Comparison of ENCODE assay signal across 20 cellular contexts in genomic region chr2:26336719-26337118, GRCh38. TPM values are rescaled to one million over a fixed set of nuclear protein-coding genes. Genes with fewer than 3 reads are reported as not detected.
DNase-seq lines count a peak whose midpoint lies in the region; ATAC-seq, FAIRE-seq and TF ChIP-seq lines count a peak whose summit lies in the region.
"Had no signal": no experiment of that assay in that cellular context is flagged by ENCODE, and none has a peak within 500 bp of the region (broad histone marks: within the 10 kb centered on the region; RNA-seq: fewer than 3 reads in every experiment).

No MANE protein-coding gene starts in this region.

- H3K4me1 Mint-ChIP-seq in activated CD4-positive, alpha-beta T cell treated with anti-CD3 and anti-CD28 coated beads for 36 hours: peaks cover 14% of the 10 kb centered on the region

- H3K79me2 ChIP-seq in K562 (ENCODE audit: control insufficient read depth, insufficient read depth, low read length): no peaks in the 10 kb centered on the region

- H3K4me3 Mint-ChIP-seq in activated CD4-positive, alpha-beta T cell treated with anti-CD3 and anti-CD28 coated beads for 36 hours: no peak overlapping the region
- H3K4me3 Mint-ChIP-seq: CD4-positive, alpha-beta T cell; HFFc6 had no signal

- TF ChIP-seq EP300 in K562 (IDR thresholded peaks at IDR 0.05; ENCODE audit: low read length): no peak

- peak; percentile 83 for ATAC-seq in activated CD4-positive, alpha-beta T cell treated with anti-CD3 and anti-CD28 coated beads for 36 hours
- peak; percentile 37 to 70 for ATAC-seq in activated naive CD4-positive, alpha-beta T cell treated with anti-CD3 and anti-CD28 coated beads, Interleukin-2, amount 50 U/mL, for 72 hours
- ATAC-seq in K562 (no peak), HG02981 (IDR thresholded peaks at IDR 0.05; ENCODE audit: unreplicated experiment) (no peak)
- ATAC-seq: A549 had no signal

- TF ChIP-seq POLR2A in K562 (conservative IDR thresholded peaks at IDR 0.05): peak; percentile 37; the same call in 1 of the 2 replicates

- no peak overlapping the region for H3K4me2 ChIP-seq in K562 (ENCODE audit: insufficient read depth, low read length)
- H3K4me2 ChIP-seq: A549 had no signal

- in situ Hi-C loops in K562 (cut with MboI): no loop called here

- no peaks in the 10 kb centered on the region for H4K20me1 ChIP-seq in K562 (replicated peaks; ENCODE audit: control insufficient read depth, insufficient read depth, low read length)

- H3K27ac Mint-ChIP-seq in activated CD4-positive, alpha-beta T cell treated with anti-CD3 and anti-CD28 coated beads for 36 hours: no peak overlapping the region
- no peak overlapping the region for H3K27ac Mint-ChIP-seq in activated naive CD4-positive, alpha-beta T cell treated with anti-CD3 and anti-CD28 coated beads, Interleukin-2, amount 50 U/mL, for 72 hours
- H3K27ac Mint-ChIP-seq: CD4-positive, alpha-beta T cell; HFFc6 had no signal

- intact Hi-C loops in activated CD4-positive, alpha-beta T cell treated with anti-CD3 and anti-CD28 coated beads for 36 hours (cut with DNase I, micrococcal nuclease): no loop called here
- intact Hi-C loops in K562 (cut with micrococcal nuclease): no loop called here

- peak overlapping the region; percentile 54 for H2AFZ ChIP-seq in K562 (ENCODE audit: low read depth, low read length)

- no peak for TF ChIP-seq RAD21 in K562 (CRISPR knock-in tag; conservative IDR thresholded peaks at IDR 0.05 in 1 of 2, IDR thresholded peaks at IDR 0.05 in 1 of 2)

- H3K27ac ChIP-seq in K562 (ENCODE audit: extremely low read depth, low read depth, low read length): no peak overlapping the region
- H3K27ac ChIP-seq: 22Rv1, A549, C4-2B had no signal

- no peaks in the 10 kb centered on the region for H3K9me3 Mint-ChIP-seq in activated CD4-positive, alpha-beta T cell treated with anti-CD3 and anti-CD28 coated beads for 36 hours (ENCODE audit: low read depth)
- H3K9me3 Mint-ChIP-seq in activated naive CD4-positive, alpha-beta T cell treated with anti-CD3 and anti-CD28 coated beads, Interleukin-2, amount 50 U/mL, for 72 hours: no peaks in the 10 kb centered on the region
- H3K9me3 Mint-ChIP-seq: CD4-positive, alpha-beta T cell; HFFc6 had no signal

- no peaks in the 10 kb centered on the region for H3K9me1 ChIP-seq in K562 (ENCODE audit: control insufficient read depth, insufficient read depth, low read length)

- CTCF ChIA-PET in activated CD4-positive, alpha-beta T cell treated with anti-CD3 and anti-CD28 coated beads for 36 hours (lab: Charles Lee): interaction anchor here (0.7 kb wide), 1 partner anchor 91 kb away, joined by 3 read pairs; no protein-coding TSS in a partner anchor
- CTCF ChIA-PET in HEK293T (lab: Yijun Ruan, JAX): no interaction called here
- CTCF ChIA-PET in K562 (lab: Yijun Ruan, JAX; ENCODE audit: low intra/inter-chr PET ratio): no interaction called here

- no peak for TF ChIP-seq CTCF in K562 (IDR thresholded peaks at IDR 0.05 in 2 of 3, conservative IDR thresholded peaks at IDR 0.05 in 1 of 3; ENCODE audit: insufficient read depth in 2 of 3, low read depth in 1 of 3, low read length in 3 of 3)

- POLR2A ChIA-PET in activated CD4-positive, alpha-beta T cell treated with anti-CD3 and anti-CD28 coated beads for 36 hours (lab: Charles Lee): no interaction called here
- POLR2A ChIA-PET in HEK293T (lab: Yijun Ruan, JAX): interaction anchor here (4.7 kb wide), 1 partner anchor 8 kb away, joined by 18 read pairs; the partner anchor contains the start of gene SELENOI
- POLR2A ChIA-PET in K562 (lab: Yijun Ruan, JAX): interaction anchor here (2.7 kb wide), 1 partner anchor 8 kb away, joined by 11 read pairs; the partner anchor contains the start of gene SELENOI

- H3K4me3 ChIP-seq in K562: no peak overlapping the region
- H3K4me3 ChIP-seq: A549, HAP-1 had no signal

- H3K9me3 ChIP-seq in K562 (replicated peaks; ENCODE audit: control insufficient read depth, insufficient read depth, low read depth, low read length): no peaks in the 10 kb centered on the region
- H3K9me3 ChIP-seq: A549, Caco-2, HAP-1 had no signal

- no peak for FAIRE-seq in K562 (lab: Jason Lieb, UNC)
- FAIRE-seq: A549, D721Med, G401.6, GM12891 had no signal

- peaks cover 2 to 18% of the 10 kb centered on the region in 2 experiments; a peak in 4 of 5 replicates for H3K4me1 ChIP-seq in K562 (replicated peaks in 1 of 2; ENCODE audit: control insufficient read depth in 2 of 2, insufficient read depth in 2 of 2, low read length in 2 of 2)

- no peak overlapping the region for H3K9ac ChIP-seq in K562 (ENCODE audit: insufficient read depth in 1 of 2, low read depth in 2 of 2, low read length in 2 of 2)

- no peaks in the 10 kb centered on the region for H3K27me3 ChIP-seq in K562 (ENCODE audit: control insufficient read depth in 2 of 2, insufficient read depth in 2 of 2, low read length in 2 of 2)

- BruUV-seq in K562 (replicated peaks; lab: Mats Ljungman, UMichigan): no TSS peak

- peaks cover 2% of the 10 kb centered on the region for H3K36me3 Mint-ChIP-seq in activated CD4-positive, alpha-beta T cell treated with anti-CD3 and anti-CD28 coated beads for 36 hours (ENCODE audit: low read depth)
- no peaks in the 10 kb centered on the region for H3K36me3 Mint-ChIP-seq in activated naive CD4-positive, alpha-beta T cell treated with anti-CD3 and anti-CD28 coated beads, Interleukin-2, amount 50 U/mL, for 72 hours

- no peaks in the 10 kb centered on the region for H3K36me3 ChIP-seq in K562 (ENCODE audit: control insufficient read depth, insufficient read depth, low read length)
- H3K36me3 ChIP-seq: HAP-1 had no signal

- H3K27me3 Mint-ChIP-seq in activated CD4-positive, alpha-beta T cell treated with anti-CD3 and anti-CD28 coated beads for 36 hours: no peaks in the 10 kb centered on the region
- H3K27me3 Mint-ChIP-seq: CD4-positive, alpha-beta T cell had no signal

- 30% methylated on average over 2 of the region's 2 CpGs for WGBS in K562 (ENCODE audit: insufficient coverage, low coverage, missing lambda C conversion rate)

- DNase-seq in activated CD4-positive, alpha-beta T cell treated with anti-CD3 and anti-CD28 coated beads for 36 hours: no peak
- DNase-seq in activated CD4-positive, alpha-beta T cell treated with anti-CD3 and anti-CD28 coated beads, Interleukin-2, amount 50 U/mL, for 48 hours: no peak
- DNase-seq in activated naive CD4-positive, alpha-beta T cell treated with anti-CD3 and anti-CD28 coated beads, Interleukin-2, amount 50 U/mL, for 72 hours (ENCODE audit: low spot score in 2 of 2): no peak
- no peak for DNase-seq in activated naive CD4-positive, alpha-beta T cell treated with anti-CD3 and anti-CD28 coated beads, Interleukin-2, amount 50 U/mL, for 16 hours
- DNase-seq in HEK293T (ENCODE audit: extremely low spot score) (no peak), K562 (ENCODE audit: extremely low read depth in 1 of 4, low spot score in 3 of 4) (no peak), NCI-H1105 treated with DMSO at 0.1 percent for 48 hours (lab: John Stamatoyannopoulos, UW) (no peak)
- DNase-seq: AML-193; Caco-2; CD4-positive, alpha-beta T cell; HFFc6 had no signal

RNA-seq across cellular contexts. Expression of gene SELENOI, which starts 9.2 kb away (rescaled TPM):
- 10 to 100 TPM; 26.5 to 42.3 TPM for total RNA-seq in activated CD4-positive, alpha-beta T cell treated with anti-CD3 and anti-CD28 coated beads for 36 hours
- 10 to 100 TPM; 24.4 to 45.0 TPM for total RNA-seq in activated naive CD4-positive, alpha-beta T cell treated with anti-CD3 and anti-CD28 coated beads, Interleukin-2, amount 50 U/mL, for 72 hours
- total RNA-seq in K562 (2011; cell fraction: chromatin; rRNA removed; ENCODE audit: low replicate concordance): 152 and 196 TPM in 2 replicates
- total RNA-seq in K562 (2011; cell fraction: nucleolus; rRNA removed): 115 and 130 TPM in 2 replicates
- total RNA-seq in K562 (2011; cell fraction: nucleoplasm; rRNA removed): 153 and 187 TPM in 2 replicates
- 19.9 and 21.1 TPM in 2 replicates for total RNA-seq in K562 (2014; rRNA removed)
- 39.6 and 44.7 TPM in 2 replicates for total RNA-seq in K562 (2014; rRNA removed; fragmentation: Illumina TruSeq; extraction: Trizol)
- 24.2 and 26.3 TPM in 2 replicates for total RNA-seq in K562 (2015; rRNA removed; fragmentation: Illumina TruSeq; extraction: Trizol)
- total RNA-seq in K562 (2021): 45.9 and 46.9 TPM in 2 replicates
- 21.3 and 31.8 TPM in 2 replicates for polyA plus RNA-seq in K562 (2011; rRNA removed)
- polyA plus RNA-seq in K562 (2011; cell fraction: cytosol; rRNA removed): 17.0 and 17.3 TPM in 2 replicates
- polyA plus RNA-seq in K562 (2011; cell fraction: nucleus; rRNA removed): 23.0 and 23.7 TPM in 2 replicates
- 8.4 and 19.4 TPM in 2 replicates for polyA plus RNA-seq in K562 (2012)
- polyA plus RNA-seq in K562 (2014; fragmentation: Illumina TruSeq; extraction: Trizol): 21.4 and 24.4 TPM in 2 replicates
- 10 to 100 TPM in 1 of 2 experiments, 1 to 10 TPM in 1; 9.6 to 10.6 TPM for polyA plus RNA-seq in K562 (2014; fragmentation: Nextera tagmentation; extraction: Ambion mirVana)
- polyA plus RNA-seq in K562 (2014; rRNA removed): 15.2 and 19.4 TPM in 2 replicates
- 122 and 160 TPM in 2 replicates for polyA minus RNA-seq in K562 (2011; rRNA and poly(A)+ RNA removed)
- 19.4 and 27.8 TPM in 2 replicates for polyA minus RNA-seq in K562 (2011; cell fraction: cytosol; rRNA and poly(A)+ RNA removed)
- 58.4 and 70.4 TPM in 2 replicates for polyA minus RNA-seq in K562 (2011; cell fraction: nucleus; rRNA and poly(A)+ RNA removed)

RNA-seq across cellular contexts. Expression of gene ADGRF3, which starts 9.9 kb away (rescaled TPM):
- total RNA-seq in activated CD4-positive, alpha-beta T cell treated with anti-CD3 and anti-CD28 coated beads for 36 hours: 1 to 10 TPM; 3.1 to 4.1 TPM
- total RNA-seq in activated naive CD4-positive, alpha-beta T cell treated with anti-CD3 and anti-CD28 coated beads, Interleukin-2, amount 50 U/mL, for 72 hours: 1 to 10 TPM in 1 of 2 donors, under 1 TPM in 1; 0.57 to 7.5 TPM
- total RNA-seq in K562 (2011; cell fraction: chromatin; rRNA removed; ENCODE audit: low replicate concordance): 0.11 and 0.58 TPM in 2 replicates
- 0.13 and 0.50 TPM in 2 replicates for total RNA-seq in K562 (2011; cell fraction: nucleolus; rRNA removed)
- 0.37 and 0.61 TPM in 2 replicates for total RNA-seq in K562 (2011; cell fraction: nucleoplasm; rRNA removed)
- total RNA-seq in K562 (2014; rRNA removed) (not detected in 2 replicates), K562 (2014; rRNA removed; fragmentation: Illumina TruSeq; extraction: Trizol) (0.07 TPM in 1 of 2 replicates, not detected in the other), K562 (2015; rRNA removed; fragmentation: Illumina TruSeq; extraction: Trizol) (0.18 TPM in 1 of 2 replicates, not detected in the other), K562 (2021) (0.09 and 0.16 TPM in 2 replicates)
- polyA plus RNA-seq in K562 (2011; rRNA removed) (0.04 and 0.09 TPM in 2 replicates), K562 (2014; fragmentation: Illumina TruSeq; extraction: Trizol) (0.06 and 0.16 TPM in 2 replicates), K562 (2014; fragmentation: Nextera tagmentation; extraction: Ambion mirVana) (under 1 TPM in 1 of 2 experiments, not detected in 1; 0.24 TPM), K562 (2014; rRNA removed) (0.27 and 0.54 TPM in 2 replicates)
- 0.10 and 0.13 TPM in 2 replicates for polyA plus RNA-seq in K562 (2011; cell fraction: cytosol; rRNA removed)
- polyA plus RNA-seq in K562 (2011; cell fraction: nucleus; rRNA removed): 0.58 and 0.82 TPM in 2 replicates
- polyA plus RNA-seq in K562 (2012): 0.28 and 0.46 TPM in 2 replicates
- not detected in 2 replicates for polyA minus RNA-seq in K562 (2011; rRNA and poly(A)+ RNA removed)
- not detected in 2 replicates for polyA minus RNA-seq in K562 (2011; cell fraction: cytosol; rRNA and poly(A)+ RNA removed)
- polyA minus RNA-seq in K562 (2011; cell fraction: nucleus; rRNA and poly(A)+ RNA removed): 0.13 and 2.4 TPM in 2 replicates
- total RNA-seq: H4 had no signal

Comparison
In these comparisons a context has a peak if more than half of its experiments do, and no peak if none do; other contexts are left out.
1. ATAC-seq: peak in activated CD4-positive, alpha-beta T cell treated with anti-CD3 and anti-CD28 coated beads for 36 hours (single experiment) and activated naive CD4-positive, alpha-beta T cell treated with anti-CD3 and anti-CD28 coated beads, Interleukin-2, amount 50 U/mL, for 72 hours (2 of 2); none in K562 (single experiment) and HG02981 (single experiment).